In the genomic region with DNA sequence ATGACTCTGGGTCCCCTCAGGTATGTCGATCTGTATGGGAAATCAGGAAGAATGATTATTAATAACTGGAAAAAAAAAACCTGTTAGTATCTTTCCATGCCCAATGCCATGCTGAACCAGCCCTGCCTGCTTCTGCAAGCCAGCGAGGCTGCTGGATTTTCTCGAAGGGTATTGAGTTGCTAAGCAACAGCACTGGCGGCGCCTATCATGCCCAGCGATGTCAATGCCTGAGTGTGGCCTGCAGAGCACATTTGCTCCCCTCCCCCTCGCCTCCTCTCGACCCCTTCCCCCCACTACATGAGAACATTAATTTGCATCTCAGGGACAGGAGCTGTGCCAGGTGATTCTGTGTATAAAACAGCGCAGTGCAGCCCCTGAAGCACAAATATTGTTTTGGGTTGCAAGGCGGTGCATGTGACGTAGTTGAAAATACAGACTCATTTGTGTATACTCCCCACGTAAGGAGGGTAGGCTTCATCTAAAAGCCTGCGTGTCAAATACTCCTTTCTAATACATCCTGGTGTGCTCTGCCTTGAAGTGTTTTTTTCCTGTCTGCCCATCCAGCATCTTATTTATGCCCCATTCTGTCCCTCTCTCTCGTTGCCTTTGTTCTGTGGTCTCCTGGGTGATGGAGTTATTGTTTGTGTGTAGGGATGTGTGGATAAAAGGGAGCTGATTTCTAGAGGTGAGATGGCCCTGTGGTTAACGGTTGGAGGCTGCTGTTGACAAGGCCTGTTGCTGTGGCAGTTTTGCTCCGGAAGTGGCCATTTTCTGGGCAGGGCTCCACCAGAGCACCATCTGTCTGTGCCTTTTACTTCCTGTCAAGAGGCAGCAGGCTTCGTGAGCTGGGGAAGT, we compare ENCODE assay signal across 1 cellular context.
A peak's percentile ranks its signal among the peaks of the same experiment; 100 is the strongest.
TF ChIP-seq lines count a peak whose summit lies in the region.

No MANE protein-coding gene starts in this region.

TF ChIP-seq in H1, 55 proteins besides CTCF, POLR2A, EP300 and RAD21 (continued from another document):
- TF ChIP-seq CHD2 (IDR thresholded peaks at IDR 0.05; ENCODE audit: low read length) (peak; percentile 55; the same call in 1 of the 2 replicates), HDAC2 (IDR thresholded peaks at IDR 0.05; ENCODE audit: borderline replicate concordance in 1 of 2, low read depth in 2 of 2, low read length in 2 of 2) (peak in 1 of 2 experiments; percentile 69; a peak in 2 of 4 replicates), SAP30 (IDR thresholded peaks at IDR 0.05; ENCODE audit: insufficient read depth, insufficient replicate concordance, low read length) (peak; percentile 89), SIN3A (conservative IDR thresholded peaks at IDR 0.05 in 1 of 2, IDR thresholded peaks at IDR 0.05 in 1 of 2; ENCODE audit: low read depth in 1 of 2, low read length in 2 of 2) (peak; percentile 97 to 98), SP1 (IDR thresholded peaks at IDR 0.05; ENCODE audit: low read depth, low read length) (peak; percentile 82), POU5F1 (IDR thresholded peaks at IDR 0.05; ENCODE audit: low read depth, low read length) (no peak)
- TF ChIP-seq, protein P1, sequence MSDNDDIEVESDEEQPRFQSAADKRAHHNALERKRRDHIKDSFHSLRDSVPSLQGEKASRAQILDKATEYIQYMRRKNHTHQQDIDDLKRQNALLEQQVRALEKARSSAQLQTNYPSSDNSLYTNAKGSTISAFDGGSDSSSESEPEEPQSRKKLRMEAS (IDR thresholded peaks at IDR 0.05) = peak; percentile 92
